In the genomic region with DNA sequence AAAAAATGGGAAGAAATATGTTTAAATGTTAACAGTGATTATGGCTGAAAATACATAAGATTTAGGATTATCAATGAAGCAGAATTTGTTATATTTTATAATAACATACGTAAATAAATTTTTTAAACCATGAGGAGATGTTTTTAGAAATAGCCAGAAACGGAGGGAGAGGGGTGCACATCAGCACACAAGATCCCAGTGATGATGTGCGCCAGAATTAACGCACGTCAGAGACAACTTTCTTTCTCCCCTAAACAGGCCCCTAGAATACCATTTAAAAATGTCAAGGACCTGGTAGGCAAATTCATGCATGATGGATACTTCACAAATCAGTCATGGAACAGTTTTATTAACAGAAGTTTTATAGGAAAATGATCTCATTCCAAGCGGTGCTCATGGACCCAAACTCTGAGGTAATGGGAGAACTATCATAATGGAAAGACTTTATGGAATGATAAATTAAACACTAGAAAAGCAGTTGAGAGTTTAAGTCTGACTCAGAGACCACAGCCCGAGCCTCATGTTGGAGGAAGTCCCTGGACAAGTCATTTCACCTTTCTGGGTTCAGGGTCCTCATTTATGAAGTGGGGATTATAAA, we compare ENCODE assay signal across 1 cellular context.
A peak's percentile ranks its signal among the peaks of the same experiment; 100 is the strongest.
TF ChIP-seq lines count a peak whose summit lies in the region.

No MANE protein-coding gene starts in this region.

TF ChIP-seq in HEK293, 187 proteins besides CTCF, POLR2A, EP300 and RAD21 (continued from another document and continues in another):
- TF ChIP-seq, protein P1, sequence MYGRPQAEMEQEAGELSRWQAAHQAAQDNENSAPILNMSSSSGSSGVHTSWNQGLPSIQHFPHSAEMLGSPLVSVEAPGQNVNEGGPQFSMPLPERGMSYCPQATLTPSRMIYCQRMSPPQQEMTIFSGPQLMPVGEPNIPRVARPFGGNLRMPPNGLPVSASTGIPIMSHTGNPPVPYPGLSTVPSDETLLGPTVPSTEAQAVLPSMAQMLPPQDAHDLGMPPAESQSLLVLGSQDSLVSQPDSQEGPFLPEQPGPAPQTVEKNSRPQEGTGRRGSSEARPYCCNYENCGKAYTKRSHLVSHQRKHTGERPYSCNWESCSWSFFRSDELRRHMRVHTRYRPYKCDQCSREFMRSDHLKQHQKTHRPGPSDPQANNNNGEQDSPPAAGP (tag by site-specific recombination; IDR thresholded peaks at IDR 0.05) = no peak
- TF ChIP-seq ZNF146 (tag by site-specific recombination; IDR thresholded peaks at IDR 0.05) = peak; percentile 6; the same call in 1 of the 2 replicates
- TF ChIP-seq ZFP3 (tag by site-specific recombination; IDR thresholded peaks at IDR 0.05; ENCODE audit: low read depth) = no peak
- no peak for TF ChIP-seq ZNF76 (tag by site-specific recombination; IDR thresholded peaks at IDR 0.05; ENCODE audit: borderline replicate concordance, low read depth)
- TF ChIP-seq ZSCAN30 (tag by site-specific recombination; IDR thresholded peaks at IDR 0.05) = peak; percentile 40; the same call in 1 of the 2 replicates
- TF ChIP-seq, protein P2, sequence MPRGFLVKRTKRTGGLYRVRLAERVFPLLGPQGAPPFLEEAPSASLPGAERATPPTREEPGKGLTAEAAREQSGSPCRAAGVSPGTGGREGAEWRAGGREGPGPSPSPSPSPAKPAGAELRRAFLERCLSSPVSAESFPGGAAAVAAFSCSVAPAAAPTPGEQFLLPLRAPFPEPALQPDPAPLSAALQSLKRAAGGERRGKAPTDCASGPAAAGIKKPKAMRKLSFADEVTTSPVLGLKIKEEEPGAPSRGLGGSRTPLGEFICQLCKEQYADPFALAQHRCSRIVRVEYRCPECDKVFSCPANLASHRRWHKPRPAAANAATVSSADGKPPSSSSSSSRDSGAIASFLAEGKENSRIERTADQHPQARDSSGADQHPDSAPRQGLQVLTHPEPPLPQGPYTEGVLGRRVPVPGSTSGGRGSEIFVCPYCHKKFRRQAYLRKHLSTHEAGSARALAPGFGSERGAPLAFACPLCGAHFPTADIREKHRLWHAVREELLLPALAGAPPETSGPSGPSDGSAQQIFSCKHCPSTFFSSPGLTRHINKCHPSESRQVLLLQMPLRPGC (tag by site-specific recombination; IDR thresholded peaks at IDR 0.05) = peak; percentile 64; the same call in 1 of the 2 replicates
- TF ChIP-seq ZNF211 (tag by site-specific recombination; IDR thresholded peaks at IDR 0.05; ENCODE audit: low read depth) = no peak
- TF ChIP-seq, protein P3, sequence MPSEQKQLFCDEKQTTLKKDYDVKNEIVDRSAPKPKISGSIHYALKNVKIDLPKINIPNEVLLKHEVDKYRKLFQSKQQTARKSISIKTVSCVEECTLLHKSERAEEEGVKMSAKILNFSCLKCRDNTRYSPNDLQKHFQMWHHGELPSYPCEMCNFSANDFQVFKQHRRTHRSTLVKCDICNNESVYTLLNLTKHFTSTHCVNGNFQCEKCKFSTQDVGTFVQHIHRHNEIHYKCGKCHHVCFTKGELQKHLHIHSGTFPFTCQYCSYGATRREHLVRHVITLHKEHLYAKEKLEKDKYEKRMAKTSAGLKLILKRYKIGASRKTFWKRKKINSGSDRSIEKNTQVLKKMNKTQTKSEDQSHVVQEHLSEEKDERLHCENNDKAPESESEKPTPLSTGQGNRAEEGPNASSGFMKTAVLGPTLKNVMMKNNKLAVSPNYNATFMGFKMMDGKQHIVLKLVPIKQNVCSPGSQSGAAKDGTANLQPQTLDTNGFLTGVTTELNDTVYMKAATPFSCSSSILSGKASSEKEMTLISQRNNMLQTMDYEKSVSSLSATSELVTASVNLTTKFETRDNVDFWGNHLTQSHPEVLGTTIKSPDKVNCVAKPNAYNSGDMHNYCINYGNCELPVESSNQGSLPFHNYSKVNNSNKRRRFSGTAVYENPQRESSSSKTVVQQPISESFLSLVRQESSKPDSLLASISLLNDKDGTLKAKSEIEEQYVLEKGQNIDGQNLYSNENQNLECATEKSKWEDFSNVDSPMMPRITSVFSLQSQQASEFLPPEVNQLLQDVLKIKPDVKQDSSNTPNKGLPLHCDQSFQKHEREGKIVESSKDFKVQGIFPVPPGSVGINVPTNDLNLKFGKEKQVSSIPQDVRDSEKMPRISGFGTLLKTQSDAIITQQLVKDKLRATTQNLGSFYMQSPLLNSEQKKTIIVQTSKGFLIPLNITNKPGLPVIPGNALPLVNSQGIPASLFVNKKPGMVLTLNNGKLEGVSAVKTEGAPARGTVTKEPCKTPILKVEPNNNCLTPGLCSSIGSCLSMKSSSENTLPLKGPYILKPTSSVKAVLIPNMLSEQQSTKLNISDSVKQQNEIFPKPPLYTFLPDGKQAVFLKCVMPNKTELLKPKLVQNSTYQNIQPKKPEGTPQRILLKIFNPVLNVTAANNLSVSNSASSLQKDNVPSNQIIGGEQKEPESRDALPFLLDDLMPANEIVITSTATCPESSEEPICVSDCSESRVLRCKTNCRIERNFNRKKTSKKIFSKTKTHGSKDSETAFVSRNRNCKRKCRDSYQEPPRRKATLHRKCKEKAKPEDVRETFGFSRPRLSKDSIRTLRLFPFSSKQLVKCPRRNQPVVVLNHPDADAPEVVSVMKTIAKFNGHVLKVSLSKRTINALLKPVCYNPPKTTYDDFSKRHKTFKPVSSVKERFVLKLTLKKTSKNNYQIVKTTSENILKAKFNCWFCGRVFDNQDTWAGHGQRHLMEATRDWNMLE (tag by site-specific recombination; conservative IDR thresholded peaks at IDR 0.05; ENCODE audit: low read depth) = 0 out of 2 replicates have a peak, but pooled peaks have one; percentile 45
- no peak for TF ChIP-seq ZNF404 (tag by site-specific recombination; IDR thresholded peaks at IDR 0.05)
- TF ChIP-seq ZNF548 (tag by site-specific recombination; IDR thresholded peaks at IDR 0.05) = no peak
- TF ChIP-seq ZNF426 (tag by site-specific recombination; IDR thresholded peaks at IDR 0.05) = no peak
- no peak for TF ChIP-seq ZNF121 (tag by site-specific recombination; IDR thresholded peaks at IDR 0.05)
- TF ChIP-seq, protein P4, sequence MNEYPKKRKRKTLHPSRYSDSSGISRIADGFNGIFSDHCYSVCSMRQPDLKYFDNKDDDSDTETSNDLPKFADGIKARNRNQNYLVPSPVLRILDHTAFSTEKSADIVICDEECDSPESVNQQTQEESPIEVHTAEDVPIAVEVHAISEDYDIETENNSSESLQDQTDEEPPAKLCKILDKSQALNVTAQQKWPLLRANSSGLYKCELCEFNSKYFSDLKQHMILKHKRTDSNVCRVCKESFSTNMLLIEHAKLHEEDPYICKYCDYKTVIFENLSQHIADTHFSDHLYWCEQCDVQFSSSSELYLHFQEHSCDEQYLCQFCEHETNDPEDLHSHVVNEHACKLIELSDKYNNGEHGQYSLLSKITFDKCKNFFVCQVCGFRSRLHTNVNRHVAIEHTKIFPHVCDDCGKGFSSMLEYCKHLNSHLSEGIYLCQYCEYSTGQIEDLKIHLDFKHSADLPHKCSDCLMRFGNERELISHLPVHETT (tag by site-specific recombination; IDR thresholded peaks at IDR 0.05) = peak; percentile 59
- TF ChIP-seq, protein P5, sequence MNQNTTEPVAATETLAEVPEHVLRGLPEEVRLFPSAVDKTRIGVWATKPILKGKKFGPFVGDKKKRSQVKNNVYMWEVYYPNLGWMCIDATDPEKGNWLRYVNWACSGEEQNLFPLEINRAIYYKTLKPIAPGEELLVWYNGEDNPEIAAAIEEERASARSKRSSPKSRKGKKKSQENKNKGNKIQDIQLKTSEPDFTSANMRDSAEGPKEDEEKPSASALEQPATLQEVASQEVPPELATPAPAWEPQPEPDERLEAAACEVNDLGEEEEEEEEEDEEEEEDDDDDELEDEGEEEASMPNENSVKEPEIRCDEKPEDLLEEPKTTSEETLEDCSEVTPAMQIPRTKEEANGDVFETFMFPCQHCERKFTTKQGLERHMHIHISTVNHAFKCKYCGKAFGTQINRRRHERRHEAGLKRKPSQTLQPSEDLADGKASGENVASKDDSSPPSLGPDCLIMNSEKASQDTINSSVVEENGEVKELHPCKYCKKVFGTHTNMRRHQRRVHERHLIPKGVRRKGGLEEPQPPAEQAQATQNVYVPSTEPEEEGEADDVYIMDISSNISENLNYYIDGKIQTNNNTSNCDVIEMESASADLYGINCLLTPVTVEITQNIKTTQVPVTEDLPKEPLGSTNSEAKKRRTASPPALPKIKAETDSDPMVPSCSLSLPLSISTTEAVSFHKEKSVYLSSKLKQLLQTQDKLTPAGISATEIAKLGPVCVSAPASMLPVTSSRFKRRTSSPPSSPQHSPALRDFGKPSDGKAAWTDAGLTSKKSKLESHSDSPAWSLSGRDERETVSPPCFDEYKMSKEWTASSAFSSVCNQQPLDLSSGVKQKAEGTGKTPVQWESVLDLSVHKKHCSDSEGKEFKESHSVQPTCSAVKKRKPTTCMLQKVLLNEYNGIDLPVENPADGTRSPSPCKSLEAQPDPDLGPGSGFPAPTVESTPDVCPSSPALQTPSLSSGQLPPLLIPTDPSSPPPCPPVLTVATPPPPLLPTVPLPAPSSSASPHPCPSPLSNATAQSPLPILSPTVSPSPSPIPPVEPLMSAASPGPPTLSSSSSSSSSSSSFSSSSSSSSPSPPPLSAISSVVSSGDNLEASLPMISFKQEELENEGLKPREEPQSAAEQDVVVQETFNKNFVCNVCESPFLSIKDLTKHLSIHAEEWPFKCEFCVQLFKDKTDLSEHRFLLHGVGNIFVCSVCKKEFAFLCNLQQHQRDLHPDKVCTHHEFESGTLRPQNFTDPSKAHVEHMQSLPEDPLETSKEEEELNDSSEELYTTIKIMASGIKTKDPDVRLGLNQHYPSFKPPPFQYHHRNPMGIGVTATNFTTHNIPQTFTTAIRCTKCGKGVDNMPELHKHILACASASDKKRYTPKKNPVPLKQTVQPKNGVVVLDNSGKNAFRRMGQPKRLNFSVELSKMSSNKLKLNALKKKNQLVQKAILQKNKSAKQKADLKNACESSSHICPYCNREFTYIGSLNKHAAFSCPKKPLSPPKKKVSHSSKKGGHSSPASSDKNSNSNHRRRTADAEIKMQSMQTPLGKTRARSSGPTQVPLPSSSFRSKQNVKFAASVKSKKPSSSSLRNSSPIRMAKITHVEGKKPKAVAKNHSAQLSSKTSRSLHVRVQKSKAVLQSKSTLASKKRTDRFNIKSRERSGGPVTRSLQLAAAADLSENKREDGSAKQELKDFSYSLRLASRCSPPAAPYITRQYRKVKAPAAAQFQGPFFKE (tag by site-specific recombination; IDR thresholded peaks at IDR 0.05; ENCODE audit: borderline replicate concordance) = no peak
- TF ChIP-seq ZBTB1 (tag by site-specific recombination; IDR thresholded peaks at IDR 0.05) = 0 out of 2 replicates have a peak, but pooled peaks have one; percentile 38
- TF ChIP-seq ZNF776 (tag by site-specific recombination; IDR thresholded peaks at IDR 0.05; ENCODE audit: borderline replicate concordance) = no peak
- TF ChIP-seq, protein P6, sequence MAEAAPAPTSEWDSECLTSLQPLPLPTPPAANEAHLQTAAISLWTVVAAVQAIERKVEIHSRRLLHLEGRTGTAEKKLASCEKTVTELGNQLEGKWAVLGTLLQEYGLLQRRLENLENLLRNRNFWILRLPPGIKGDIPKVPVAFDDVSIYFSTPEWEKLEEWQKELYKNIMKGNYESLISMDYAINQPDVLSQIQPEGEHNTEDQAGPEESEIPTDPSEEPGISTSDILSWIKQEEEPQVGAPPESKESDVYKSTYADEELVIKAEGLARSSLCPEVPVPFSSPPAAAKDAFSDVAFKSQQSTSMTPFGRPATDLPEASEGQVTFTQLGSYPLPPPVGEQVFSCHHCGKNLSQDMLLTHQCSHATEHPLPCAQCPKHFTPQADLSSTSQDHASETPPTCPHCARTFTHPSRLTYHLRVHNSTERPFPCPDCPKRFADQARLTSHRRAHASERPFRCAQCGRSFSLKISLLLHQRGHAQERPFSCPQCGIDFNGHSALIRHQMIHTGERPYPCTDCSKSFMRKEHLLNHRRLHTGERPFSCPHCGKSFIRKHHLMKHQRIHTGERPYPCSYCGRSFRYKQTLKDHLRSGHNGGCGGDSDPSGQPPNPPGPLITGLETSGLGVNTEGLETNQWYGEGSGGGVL (tag by site-specific recombination; IDR thresholded peaks at IDR 0.05) = peak; percentile 21; the same call in 1 of the 2 replicates
- TF ChIP-seq, protein P7, sequence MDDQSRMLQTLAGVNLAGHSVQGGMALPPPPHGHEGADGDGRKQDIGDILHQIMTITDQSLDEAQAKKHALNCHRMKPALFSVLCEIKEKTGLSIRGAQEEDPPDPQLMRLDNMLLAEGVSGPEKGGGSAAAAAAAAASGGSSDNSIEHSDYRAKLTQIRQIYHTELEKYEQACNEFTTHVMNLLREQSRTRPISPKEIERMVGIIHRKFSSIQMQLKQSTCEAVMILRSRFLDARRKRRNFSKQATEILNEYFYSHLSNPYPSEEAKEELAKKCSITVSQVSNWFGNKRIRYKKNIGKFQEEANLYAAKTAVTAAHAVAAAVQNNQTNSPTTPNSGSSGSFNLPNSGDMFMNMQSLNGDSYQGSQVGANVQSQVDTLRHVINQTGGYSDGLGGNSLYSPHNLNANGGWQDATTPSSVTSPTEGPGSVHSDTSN (CRISPR knock-in tag; IDR thresholded peaks at IDR 0.05) = no peak
- no peak for TF ChIP-seq ZNF19 (tag by site-specific recombination; IDR thresholded peaks at IDR 0.05; ENCODE audit: low read depth)
- no peak for TF ChIP-seq ZNF768 (tag by site-specific recombination; IDR thresholded peaks at IDR 0.05)
- TF ChIP-seq KLF1 (tag by site-specific recombination; IDR thresholded peaks at IDR 0.05) = no peak
- no peak for TF ChIP-seq ZNF658 (tag by site-specific recombination; IDR thresholded peaks at IDR 0.05)
- TF ChIP-seq ZNF391 (tag by site-specific recombination; IDR thresholded peaks at IDR 0.05; ENCODE audit: borderline replicate concordance, low read depth) = 0 out of 2 replicates have a peak, but pooled peaks have one; percentile 58
- no peak for TF ChIP-seq ZBTB7A (tag by site-specific recombination; IDR thresholded peaks at IDR 0.05; ENCODE audit: low read depth)
- TF ChIP-seq ZNF664 (tag by site-specific recombination; IDR thresholded peaks at IDR 0.05) = 0 out of 2 replicates have a peak, but pooled peaks have one; percentile 51
- TF ChIP-seq YY2 (tag by site-specific recombination; IDR thresholded peaks at IDR 0.05) = no peak
- no peak for TF ChIP-seq ZSCAN23 (tag by site-specific recombination; IDR thresholded peaks at IDR 0.05)
- no peak for TF ChIP-seq SETDB1 (IDR thresholded peaks at IDR 0.05; ENCODE audit: insufficient read length, low read length)
- TF ChIP-seq, protein P8, sequence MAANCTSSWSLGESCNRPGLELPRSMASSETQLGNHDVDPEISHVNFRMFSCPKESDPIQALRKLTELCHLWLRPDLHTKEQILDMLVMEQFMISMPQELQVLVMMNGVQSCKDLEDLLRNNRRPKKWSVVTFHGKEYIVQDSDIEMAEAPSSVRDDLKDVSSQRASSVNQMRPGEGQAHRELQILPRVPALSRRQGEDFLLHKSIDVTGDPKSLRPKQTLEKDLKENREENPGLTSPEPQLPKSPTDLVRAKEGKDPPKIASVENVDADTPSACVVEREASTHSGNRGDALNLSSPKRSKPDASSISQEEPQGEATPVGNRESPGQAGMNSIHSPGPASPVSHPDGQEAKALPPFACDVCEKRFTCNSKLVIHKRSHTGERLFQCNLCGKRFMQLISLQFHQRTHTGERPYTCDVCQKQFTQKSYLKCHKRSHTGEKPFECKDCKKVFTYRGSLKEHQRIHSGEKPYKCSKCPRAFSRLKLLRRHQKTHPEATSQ (tag by site-specific recombination; IDR thresholded peaks at IDR 0.05) = no peak
- no peak for TF ChIP-seq ZBTB20 (tag by site-specific recombination; IDR thresholded peaks at IDR 0.05)
- TF ChIP-seq, protein P9, sequence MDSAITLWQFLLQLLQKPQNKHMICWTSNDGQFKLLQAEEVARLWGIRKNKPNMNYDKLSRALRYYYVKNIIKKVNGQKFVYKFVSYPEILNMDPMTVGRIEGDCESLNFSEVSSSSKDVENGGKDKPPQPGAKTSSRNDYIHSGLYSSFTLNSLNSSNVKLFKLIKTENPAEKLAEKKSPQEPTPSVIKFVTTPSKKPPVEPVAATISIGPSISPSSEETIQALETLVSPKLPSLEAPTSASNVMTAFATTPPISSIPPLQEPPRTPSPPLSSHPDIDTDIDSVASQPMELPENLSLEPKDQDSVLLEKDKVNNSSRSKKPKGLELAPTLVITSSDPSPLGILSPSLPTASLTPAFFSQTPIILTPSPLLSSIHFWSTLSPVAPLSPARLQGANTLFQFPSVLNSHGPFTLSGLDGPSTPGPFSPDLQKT (IDR thresholded peaks at IDR 0.05; ENCODE audit: borderline replicate concordance, low read depth, low read length) = no peak
- TF ChIP-seq ZNF292 (tag by site-specific recombination; IDR thresholded peaks at IDR 0.05; ENCODE audit: borderline replicate concordance, low read depth) = no peak
